Comparison of ENCODE assay signal across 25 cellular contexts in genomic region chr2:136297312-136297711, GRCh38.
"Had no signal": no experiment of that assay in that cellular context is flagged by ENCODE, and none has a peak within 500 bp of the region (broad histone marks: within the 10 kb centered on the region; RNA-seq: fewer than 3 reads in every experiment).

No MANE protein-coding gene starts in this region.

- H3K27ac Mint-ChIP-seq: activated CD4-positive, alpha-beta memory T cell treated with anti-CD3 and anti-CD28 coated beads, Interleukin-2, amount 10 ng/mL, durations not matched to agents 7 days and 5 days; activated CD8-positive, alpha-beta memory T cell treated with anti-CD3 and anti-CD28 coated beads, Interleukin-2, amount 10 ng/mL, durations not matched to agents 7 days and 5 days; activated naive CD8-positive, alpha-beta T cell treated with anti-CD3 and anti-CD28 coated beads for 36 hours; activated T-helper 17 cell treated with anti-CD3 and anti-CD28 coated beads, Interleukin-2, amount 50 U/mL, for 72 hours had no signal

- H3K4me3 Mint-ChIP-seq: activated CD4-positive, alpha-beta memory T cell treated with anti-CD3 and anti-CD28 coated beads, Interleukin-2, amount 10 ng/mL, durations not matched to agents 7 days and 5 days; activated CD8-positive, alpha-beta memory T cell treated with anti-CD3 and anti-CD28 coated beads, Interleukin-2, amount 10 ng/mL, durations not matched to agents 7 days and 5 days; activated naive CD8-positive, alpha-beta T cell treated with anti-CD3 and anti-CD28 coated beads for 36 hours; activated T-helper 17 cell treated with anti-CD3 and anti-CD28 coated beads, Interleukin-2, amount 50 U/mL, for 72 hours had no signal

- H3K36me3 ChIP-seq: brain microvascular endothelial cell, WERI-Rb-1 had no signal

- H3K9me3 Mint-ChIP-seq: activated CD4-positive, alpha-beta memory T cell treated with anti-CD3 and anti-CD28 coated beads, Interleukin-2, amount 10 ng/mL, durations not matched to agents 7 days and 5 days; activated naive CD8-positive, alpha-beta T cell treated with anti-CD3 and anti-CD28 coated beads for 36 hours; activated T-helper 17 cell treated with anti-CD3 and anti-CD28 coated beads, Interleukin-2, amount 50 U/mL, for 72 hours had no signal

- H3K27me3 Mint-ChIP-seq: activated CD4-positive, alpha-beta memory T cell treated with anti-CD3 and anti-CD28 coated beads, Interleukin-2, amount 10 ng/mL, durations not matched to agents 7 days and 5 days; activated CD8-positive, alpha-beta memory T cell treated with anti-CD3 and anti-CD28 coated beads, Interleukin-2, amount 10 ng/mL, durations not matched to agents 7 days and 5 days; activated naive CD8-positive, alpha-beta T cell treated with anti-CD3 and anti-CD28 coated beads for 36 hours; activated T-helper 17 cell treated with anti-CD3 and anti-CD28 coated beads, Interleukin-2, amount 50 U/mL, for 72 hours had no signal

- H3K27me3 ChIP-seq: brain microvascular endothelial cell had no signal

- H3K36me3 Mint-ChIP-seq: activated CD8-positive, alpha-beta memory T cell treated with anti-CD3 and anti-CD28 coated beads, Interleukin-2, amount 10 ng/mL, durations not matched to agents 7 days and 5 days; activated naive CD8-positive, alpha-beta T cell treated with anti-CD3 and anti-CD28 coated beads for 36 hours had no signal

- DNase-seq: activated CD4-positive, alpha-beta memory T cell treated with anti-CD3 and anti-CD28 coated beads, Interleukin-2, amount 10 ng/mL, durations not matched to agents 7 days and 5 days; activated CD4-positive, alpha-beta T cell treated with anti-CD3 and anti-CD28 coated beads for 1 hour; activated CD4-positive, alpha-beta T cell treated with anti-CD3 and anti-CD28 coated beads for 48 hours; activated CD4-positive, CD25-positive, alpha-beta regulatory T cell; activated CD8-positive, alpha-beta memory T cell treated with anti-CD3 and anti-CD28 coated beads for 24 hours; activated CD8-positive, alpha-beta memory T cell treated with anti-CD3 and anti-CD28 coated beads, Interleukin-2, amount 10 ng/mL, durations not matched to agents 7 days and 5 days; activated CD8-positive, alpha-beta memory T cell treated with anti-CD3 and anti-CD28 coated beads, Interleukin-2, amount 50 U/mL, for 48 hours; activated effector memory CD4-positive, alpha-beta T cell treated with anti-CD3 and anti-CD28 coated beads, Interleukin-2, amount 50 U/mL, for 16 hours; activated naive CD4-positive, alpha-beta T cell; activated naive CD4-positive, alpha-beta T cell treated with anti-CD3 and anti-CD28 coated beads, Interleukin-2, amount 50 U/mL, for 16 hours; activated naive CD8-positive, alpha-beta T cell treated with anti-CD3 and anti-CD28 coated beads for 36 hours; activated T-cell treated with anti-CD3 and anti-CD28 coated beads, Interleukin-2, amount 50 U/mL, for 48 hours; amniotic stem cell; aorta; brain microvascular endothelial cell; central memory CD4-positive, alpha-beta T cell; NCI-H1930; NK-92 treated with Interleukin-12 subunit alpha and Interleukin-12 subunit beta, amount 100 ng/mL, for 24 hours; PC-3; Right ventricle myocardium superior; T1000; WERI-Rb-1 had no signal

- H3K27ac ChIP-seq: brain microvascular endothelial cell, SK-N-MC, WERI-Rb-1 had no signal

- H3K4me3 ChIP-seq: K562, SK-N-MC had no signal
